ENCODE assay signal across 9 cellular contexts in genomic region chr6:41306187-41306854, GRCh38. TPM values are rescaled to one million over a fixed set of nuclear protein-coding genes. Genes with fewer than 3 reads are reported as not detected.
DNase-seq lines count a peak whose midpoint lies in the region; ATAC-seq and TF ChIP-seq lines count a peak whose summit lies in the region.
"Had no signal": no experiment of that assay in that cellular context is flagged by ENCODE, and none has a peak within 500 bp of the region (broad histone marks: within the 10 kb centered on the region; RNA-seq: fewer than 3 reads in every experiment).

No MANE protein-coding gene starts in this region.

- no peaks in the 10 kb centered on the region for H3K4me1 Mint-ChIP-seq in natural killer cell
- H3K4me1 Mint-ChIP-seq in natural killer cell treated with Interleukin-12 subunit alpha and Interleukin-12 subunit beta and Interleukin-15 and Interleukin-18, amount 100 ng/mL, for 72 hours (ENCODE audit: low read depth in 2 of 2): peaks cover 0 to 9% of the 10 kb centered on the region in 2 donors

- no peak overlapping the region for H3K27ac ChIP-seq in SU-DHL-6 (ENCODE audit: low read depth, low read length)

- no peak overlapping the region for H3K4me3 ChIP-seq in SU-DHL-6 (ENCODE audit: insufficient read depth, low read length, poor library complexity, severe bottlenecking)

- no peak overlapping the region for H3K27ac Mint-ChIP-seq in natural killer cell
- H3K27ac Mint-ChIP-seq in natural killer cell treated with Interleukin-12 subunit alpha and Interleukin-12 subunit beta and Interleukin-15 and Interleukin-18, amount 100 ng/mL, for 72 hours: no peak overlapping the region

- DNase-seq in natural killer cell (no peak), NCI-H1048 (lab: John Stamatoyannopoulos, UW) (peak; percentile 43), dermis microvascular lymphatic vessel endothelial cell (ENCODE audit: low read depth in 2 of 2) (peak; percentile 57 to 68), myocyte (ENCODE audit: low read depth) (peak; percentile 28), foreskin melanocyte (no peak)
- DNase-seq in natural killer cell treated with Interleukin-12 subunit alpha and Interleukin-12 subunit beta and Interleukin-15 and Interleukin-18, amount 100 ng/mL, for 72 hours (ENCODE audit: low spot score): no peak

- H3K9me3 Mint-ChIP-seq in natural killer cell: no peaks in the 10 kb centered on the region
- H3K9me3 Mint-ChIP-seq in natural killer cell treated with Interleukin-12 subunit alpha and Interleukin-12 subunit beta and Interleukin-15 and Interleukin-18, amount 100 ng/mL, for 72 hours: no peaks in the 10 kb centered on the region

- H3K9me3 ChIP-seq in SU-DHL-6 (ENCODE audit: insufficient read depth, low read length): peaks cover 5% of the 10 kb centered on the region; the same call in 1 of the 2 replicates

- peak; percentile 86 for TF ChIP-seq CTCF in natural killer cell (IDR thresholded peaks at IDR 0.05)
- peak; percentile 81 for TF ChIP-seq CTCF in SU-DHL-6 (IDR thresholded peaks at IDR 0.05; ENCODE audit: insufficient read depth, low read length, poor library complexity, severe bottlenecking)

- H3K9me2 ChIP-seq in SU-DHL-6 (replicated peaks; ENCODE audit: insufficient read depth, low read length): no peaks in the 10 kb centered on the region

- intact Hi-C loops in natural killer cell (cut with micrococcal nuclease): loop anchor here (2.0 kb wide), 2 partner anchors 62 to 376 kb away; no protein-coding TSS in a partner anchor

- H3K79me2 ChIP-seq in SU-DHL-6 (ENCODE audit: insufficient read depth, low read length): no peaks in the 10 kb centered on the region

- H3K36me3 ChIP-seq in SU-DHL-6 (ENCODE audit: low read length): peaks cover 5% of the 10 kb centered on the region; the same call in 1 of the 2 replicates

- peak overlapping the region; percentile 8 for H3K4me2 ChIP-seq in SU-DHL-6 (ENCODE audit: low read depth, low read length, poor library complexity, severe bottlenecking)

- H2AFZ ChIP-seq in SU-DHL-6 (ENCODE audit: low read depth, low read length, severe bottlenecking): peak overlapping the region; percentile 2

- H3K27me3 ChIP-seq in SU-DHL-6 (ENCODE audit: low read length): no peaks in the 10 kb centered on the region

- no peak overlapping the region for H3K4me3 Mint-ChIP-seq in natural killer cell
- H3K4me3 Mint-ChIP-seq in natural killer cell treated with Interleukin-12 subunit alpha and Interleukin-12 subunit beta and Interleukin-15 and Interleukin-18, amount 100 ng/mL, for 72 hours: no peak overlapping the region

- H3K9ac ChIP-seq in SU-DHL-6 (ENCODE audit: low read length): no peak overlapping the region; the same call in 1 of the 2 replicates

- H3K36me3 Mint-ChIP-seq in natural killer cell: no peaks in the 10 kb centered on the region
- no peaks in the 10 kb centered on the region for H3K36me3 Mint-ChIP-seq in natural killer cell treated with Interleukin-12 subunit alpha and Interleukin-12 subunit beta and Interleukin-15 and Interleukin-18, amount 100 ng/mL, for 72 hours

- H3K27me3 Mint-ChIP-seq in natural killer cell (ENCODE audit: low read depth in 2 of 2): peaks cover 4 to 18% of the 10 kb centered on the region in 2 donors
- H3K27me3 Mint-ChIP-seq in natural killer cell treated with Interleukin-12 subunit alpha and Interleukin-12 subunit beta and Interleukin-15 and Interleukin-18, amount 100 ng/mL, for 72 hours: peaks cover 7 to 11% of the 10 kb centered on the region in 2 donors

- peaks cover 6% of the 10 kb centered on the region; the same call in 1 of the 2 replicates for H3F3A ChIP-seq in SU-DHL-6 (ENCODE audit: insufficient read depth)

- ATAC-seq in natural killer cell: peak in 2 of 3 donors; percentile 42 to 45
- no peak for ATAC-seq in natural killer cell treated with Interleukin-12 subunit alpha and Interleukin-12 subunit beta and Interleukin-15 and Interleukin-18, amount 100 ng/mL, for 72 hours
- no peak for ATAC-seq in HG03520 (IDR thresholded peaks at IDR 0.05; ENCODE audit: unreplicated experiment)

- H4K20me1 ChIP-seq in SU-DHL-6 (ENCODE audit: low read depth, low read length): no peaks in the 10 kb centered on the region

RNA-seq across cellular contexts. Expression of gene TREM1, which starts 19.8 kb away (rescaled TPM):
- total RNA-seq in natural killer cell (10 to 100 TPM in 1 of 3 donors, 1 to 10 TPM in 2; 9.5 to 44.2 (median 9.8) TPM), dermis microvascular lymphatic vessel endothelial cell (0.13 TPM in 1 of 2 replicates, not detected in the other), myocyte (not detected in 2 replicates)
- under 1 TPM in 1 of 2 donors, not detected in 1; 0.38 TPM for total RNA-seq in natural killer cell treated with Interleukin-12 subunit alpha and Interleukin-12 subunit beta and Interleukin-15 and Interleukin-18, amount 100 ng/mL, for 72 hours
- polyA plus RNA-seq in myocyte (2012): not detected

RNA-seq across cellular contexts. Expression of gene NCR2, which starts 29.1 kb away (rescaled TPM):
- total RNA-seq in natural killer cell: not detected
- total RNA-seq in natural killer cell treated with Interleukin-12 subunit alpha and Interleukin-12 subunit beta and Interleukin-15 and Interleukin-18, amount 100 ng/mL, for 72 hours: 1 to 10 TPM in 1 of 2 donors, not detected in 1; 1.0 TPM
- not detected in 2 replicates for total RNA-seq in dermis microvascular lymphatic vessel endothelial cell
- total RNA-seq in myocyte: not detected in 2 replicates
- polyA plus RNA-seq in myocyte (2012): not detected
- polyA plus RNA-seq: esophagus had no signal

Comparison
In these comparisons a context has a peak if more than half of its experiments do, and no peak if none do; other contexts are left out.
1. ATAC-seq: peak in natural killer cell (2 of 3); none in natural killer cell treated with Interleukin-12 subunit alpha and Interleukin-12 subunit beta and Interleukin-15 and Interleukin-18, amount 100 ng/mL, for 72 hours (0 of 2) and HG03520 (single experiment).
2. DNase-seq: peak in NCI-H1048 (single experiment), dermis microvascular lymphatic vessel endothelial cell (2 of 2) and myocyte (single experiment); none in natural killer cell (single experiment), natural killer cell treated with Interleukin-12 subunit alpha and Interleukin-12 subunit beta and Interleukin-15 and Interleukin-18, amount 100 ng/mL, for 72 hours (single experiment) and foreskin melanocyte (single experiment).